Comparison of ENCODE assay signal across 1 cellular context in genomic region chr7:101870361-101871062, GRCh38.
TF ChIP-seq lines count a peak whose summit lies in the region.

No MANE protein-coding gene starts in this region.

TF ChIP-seq in H1, 55 proteins besides CTCF, POLR2A, EP300 and RAD21:
- TF ChIP-seq, protein P1, sequence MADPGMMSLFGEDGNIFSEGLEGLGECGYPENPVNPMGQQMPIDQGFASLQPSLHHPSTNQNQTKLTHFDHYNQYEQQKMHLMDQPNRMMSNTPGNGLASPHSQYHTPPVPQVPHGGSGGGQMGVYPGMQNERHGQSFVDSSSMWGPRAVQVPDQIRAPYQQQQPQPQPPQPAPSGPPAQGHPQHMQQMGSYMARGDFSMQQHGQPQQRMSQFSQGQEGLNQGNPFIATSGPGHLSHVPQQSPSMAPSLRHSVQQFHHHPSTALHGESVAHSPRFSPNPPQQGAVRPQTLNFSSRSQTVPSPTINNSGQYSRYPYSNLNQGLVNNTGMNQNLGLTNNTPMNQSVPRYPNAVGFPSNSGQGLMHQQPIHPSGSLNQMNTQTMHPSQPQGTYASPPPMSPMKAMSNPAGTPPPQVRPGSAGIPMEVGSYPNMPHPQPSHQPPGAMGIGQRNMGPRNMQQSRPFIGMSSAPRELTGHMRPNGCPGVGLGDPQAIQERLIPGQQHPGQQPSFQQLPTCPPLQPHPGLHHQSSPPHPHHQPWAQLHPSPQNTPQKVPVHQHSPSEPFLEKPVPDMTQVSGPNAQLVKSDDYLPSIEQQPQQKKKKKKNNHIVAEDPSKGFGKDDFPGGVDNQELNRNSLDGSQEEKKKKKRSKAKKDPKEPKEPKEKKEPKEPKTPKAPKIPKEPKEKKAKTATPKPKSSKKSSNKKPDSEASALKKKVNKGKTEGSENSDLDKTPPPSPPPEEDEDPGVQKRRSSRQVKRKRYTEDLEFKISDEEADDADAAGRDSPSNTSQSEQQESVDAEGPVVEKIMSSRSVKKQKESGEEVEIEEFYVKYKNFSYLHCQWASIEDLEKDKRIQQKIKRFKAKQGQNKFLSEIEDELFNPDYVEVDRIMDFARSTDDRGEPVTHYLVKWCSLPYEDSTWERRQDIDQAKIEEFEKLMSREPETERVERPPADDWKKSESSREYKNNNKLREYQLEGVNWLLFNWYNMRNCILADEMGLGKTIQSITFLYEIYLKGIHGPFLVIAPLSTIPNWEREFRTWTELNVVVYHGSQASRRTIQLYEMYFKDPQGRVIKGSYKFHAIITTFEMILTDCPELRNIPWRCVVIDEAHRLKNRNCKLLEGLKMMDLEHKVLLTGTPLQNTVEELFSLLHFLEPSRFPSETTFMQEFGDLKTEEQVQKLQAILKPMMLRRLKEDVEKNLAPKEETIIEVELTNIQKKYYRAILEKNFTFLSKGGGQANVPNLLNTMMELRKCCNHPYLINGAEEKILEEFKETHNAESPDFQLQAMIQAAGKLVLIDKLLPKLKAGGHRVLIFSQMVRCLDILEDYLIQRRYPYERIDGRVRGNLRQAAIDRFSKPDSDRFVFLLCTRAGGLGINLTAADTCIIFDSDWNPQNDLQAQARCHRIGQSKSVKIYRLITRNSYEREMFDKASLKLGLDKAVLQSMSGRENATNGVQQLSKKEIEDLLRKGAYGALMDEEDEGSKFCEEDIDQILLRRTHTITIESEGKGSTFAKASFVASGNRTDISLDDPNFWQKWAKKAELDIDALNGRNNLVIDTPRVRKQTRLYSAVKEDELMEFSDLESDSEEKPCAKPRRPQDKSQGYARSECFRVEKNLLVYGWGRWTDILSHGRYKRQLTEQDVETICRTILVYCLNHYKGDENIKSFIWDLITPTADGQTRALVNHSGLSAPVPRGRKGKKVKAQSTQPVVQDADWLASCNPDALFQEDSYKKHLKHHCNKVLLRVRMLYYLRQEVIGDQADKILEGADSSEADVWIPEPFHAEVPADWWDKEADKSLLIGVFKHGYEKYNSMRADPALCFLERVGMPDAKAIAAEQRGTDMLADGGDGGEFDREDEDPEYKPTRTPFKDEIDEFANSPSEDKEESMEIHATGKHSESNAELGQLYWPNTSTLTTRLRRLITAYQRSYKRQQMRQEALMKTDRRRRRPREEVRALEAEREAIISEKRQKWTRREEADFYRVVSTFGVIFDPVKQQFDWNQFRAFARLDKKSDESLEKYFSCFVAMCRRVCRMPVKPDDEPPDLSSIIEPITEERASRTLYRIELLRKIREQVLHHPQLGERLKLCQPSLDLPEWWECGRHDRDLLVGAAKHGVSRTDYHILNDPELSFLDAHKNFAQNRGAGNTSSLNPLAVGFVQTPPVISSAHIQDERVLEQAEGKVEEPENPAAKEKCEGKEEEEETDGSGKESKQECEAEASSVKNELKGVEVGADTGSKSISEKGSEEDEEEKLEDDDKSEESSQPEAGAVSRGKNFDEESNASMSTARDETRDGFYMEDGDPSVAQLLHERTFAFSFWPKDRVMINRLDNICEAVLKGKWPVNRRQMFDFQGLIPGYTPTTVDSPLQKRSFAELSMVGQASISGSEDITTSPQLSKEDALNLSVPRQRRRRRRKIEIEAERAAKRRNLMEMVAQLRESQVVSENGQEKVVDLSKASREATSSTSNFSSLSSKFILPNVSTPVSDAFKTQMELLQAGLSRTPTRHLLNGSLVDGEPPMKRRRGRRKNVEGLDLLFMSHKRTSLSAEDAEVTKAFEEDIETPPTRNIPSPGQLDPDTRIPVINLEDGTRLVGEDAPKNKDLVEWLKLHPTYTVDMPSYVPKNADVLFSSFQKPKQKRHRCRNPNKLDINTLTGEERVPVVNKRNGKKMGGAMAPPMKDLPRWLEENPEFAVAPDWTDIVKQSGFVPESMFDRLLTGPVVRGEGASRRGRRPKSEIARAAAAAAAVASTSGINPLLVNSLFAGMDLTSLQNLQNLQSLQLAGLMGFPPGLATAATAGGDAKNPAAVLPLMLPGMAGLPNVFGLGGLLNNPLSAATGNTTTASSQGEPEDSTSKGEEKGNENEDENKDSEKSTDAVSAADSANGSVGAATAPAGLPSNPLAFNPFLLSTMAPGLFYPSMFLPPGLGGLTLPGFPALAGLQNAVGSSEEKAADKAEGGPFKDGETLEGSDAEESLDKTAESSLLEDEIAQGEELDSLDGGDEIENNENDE (IDR thresholded peaks at IDR 0.05; ENCODE audit: insufficient replicate concordance, low read length) = peak; percentile 17
- TF ChIP-seq SP1 (IDR thresholded peaks at IDR 0.05; ENCODE audit: low read depth, low read length) (peak; percentile 66; the same call in 1 of the 2 replicates), SP4 (IDR thresholded peaks at IDR 0.05; ENCODE audit: low read length) (no peak), TEAD4 (IDR thresholded peaks at IDR 0.05; ENCODE audit: low read depth, low read length) (no peak), ASH2L (IDR thresholded peaks at IDR 0.05; ENCODE audit: low read length) (peak; percentile 94), CEBPB (IDR thresholded peaks at IDR 0.05; ENCODE audit: low read depth, low read length) (peak; percentile 61; the same call in 1 of the 2 replicates), E2F6 (IDR thresholded peaks at IDR 0.05) (peak; percentile 62), SP2 (IDR thresholded peaks at IDR 0.05; ENCODE audit: low read length) (no peak)
